ENCODE assay signal across 8 cellular contexts in genomic region chr1:6489799-6490180, GRCh38. TPM values are rescaled to one million over a fixed set of nuclear protein-coding genes. Genes with fewer than 3 reads are reported as not detected.
DNase-seq lines count a peak whose midpoint lies in the region; ATAC-seq and TF ChIP-seq lines count a peak whose summit lies in the region.

No MANE protein-coding gene starts in this region.

- H3K4me1 Mint-ChIP-seq in activated naive CD4-positive, alpha-beta T cell treated with anti-CD3 and anti-CD28 coated beads, Interleukin-2, amount 10 ng/mL, durations not matched to agents 7 days and 5 days, result peaks cover 35% of the 10 kb centered on the region

- no CpG with 5 or more reads among the region's 21 CpGs for WGBS in trophoblast cell (ENCODE audit: extremely low coverage, insufficient coverage, insufficient read length)
- WGBS in transverse colon (ENCODE audit: low coverage in 1 of 2), 2 donors, result 25% methylated on average over 9 of the region's 21 CpGs; no CpG with 5 or more reads in 1 of the 2 donors

- peak overlapping the region; percentile 70 for H2BK5ac ChIP-seq in trophoblast cell (ENCODE audit: low read depth, low read length, poor library complexity)

- H3K79me1 ChIP-seq in trophoblast cell (ENCODE audit: low read length), result peaks cover 37% of the 10 kb centered on the region

- TF ChIP-seq POLR2A in transverse colon (IDR thresholded peaks at IDR 0.05), result no peak

- H3K9me3 Mint-ChIP-seq in activated naive CD4-positive, alpha-beta T cell treated with anti-CD3 and anti-CD28 coated beads, Interleukin-2, amount 10 ng/mL, durations not matched to agents 7 days and 5 days, result no peaks in the 10 kb centered on the region

- peak overlapping the region; percentile 74 for H3K4me3 Mint-ChIP-seq in activated naive CD4-positive, alpha-beta T cell treated with anti-CD3 and anti-CD28 coated beads, Interleukin-2, amount 10 ng/mL, durations not matched to agents 7 days and 5 days

- peak overlapping the region; percentile 82 for H3K27ac Mint-ChIP-seq in activated naive CD4-positive, alpha-beta T cell treated with anti-CD3 and anti-CD28 coated beads, Interleukin-2, amount 10 ng/mL, durations not matched to agents 7 days and 5 days

- H2BK120ac ChIP-seq in trophoblast cell (ENCODE audit: insufficient read depth, low read length, poor library complexity), result peak overlapping the region; percentile 94

- H3K79me2 ChIP-seq in trophoblast cell (ENCODE audit: control insufficient read depth, insufficient read depth, low read length, poor library complexity), result peaks cover 17% of the 10 kb centered on the region

- H4K91ac ChIP-seq in trophoblast cell (ENCODE audit: low read depth, low read length), result peak overlapping the region; percentile 97

- H3K4me3 ChIP-seq in BJ (ENCODE audit: low read depth, low read length), result peak overlapping the region; percentile 58
- H3K4me3 ChIP-seq in Jurkat, Clone E6-1 (ENCODE audit: low read length), result peak overlapping the region; percentile 80
- peak overlapping the region; percentile 75 for H3K4me3 ChIP-seq in trophoblast cell (ENCODE audit: low read depth, low read length)
- H3K4me3 ChIP-seq in transverse colon, result peak overlapping the region; percentile 51 to 90 (median 60)

- peak overlapping the region; percentile 94 for H3K27ac ChIP-seq in trophoblast cell (ENCODE audit: low read depth, low read length)
- peak overlapping the region; percentile 75 to 87 (median 80) for H3K27ac ChIP-seq in transverse colon

- intact Hi-C loops in Right ventricle myocardium inferior (cut with DNase I), result loop anchor here (2.0 to 5.0 kb wide), 2 partner anchors 33 to 158 kb away; no protein-coding TSS in a partner anchor
- intact Hi-C loops in transverse colon (cut with DNase I; ENCODE audit: low total_unique reads), result no loop called here

- peaks cover 32% of the 10 kb centered on the region for H3K27me3 Mint-ChIP-seq in activated naive CD4-positive, alpha-beta T cell treated with anti-CD3 and anti-CD28 coated beads, Interleukin-2, amount 10 ng/mL, durations not matched to agents 7 days and 5 days

- TF ChIP-seq EP300 in transverse colon (IDR thresholded peaks at IDR 0.05; ENCODE audit: low read depth), result no peak

- H3K4me1 ChIP-seq in trophoblast cell (ENCODE audit: control insufficient read depth in 1 of 2, insufficient read depth in 2 of 2, low read length in 2 of 2), result peaks cover 30 to 32% of the 10 kb centered on the region in 2 experiments
- H3K4me1 ChIP-seq in transverse colon, result peaks cover 7 to 49% (median 40%) of the 10 kb centered on the region in 4 donors

- peak overlapping the region; percentile 17 for H2BK12ac ChIP-seq in trophoblast cell (ENCODE audit: low read length)

- H4K8ac ChIP-seq in trophoblast cell (ENCODE audit: low read depth, low read length), result peak overlapping the region; percentile 92

- DNase-seq in BJ (ENCODE audit: low read depth), result no peak
- DNase-seq in Jurkat, Clone E6-1 (ENCODE audit: low read depth, low spot score), result peak; percentile 49
- DNase-seq in SK-MEL-5 (ENCODE audit: low read depth, low spot score), result peak; percentile 69
- DNase-seq in activated naive CD4-positive, alpha-beta T cell treated with anti-CD3 and anti-CD28 coated beads, Interleukin-2, amount 10 ng/mL, durations not matched to agents 7 days and 5 days, result peak; percentile 85
- peak; percentile 83 for DNase-seq in Right ventricle myocardium inferior (ENCODE audit: missing footprints)
- DNase-seq in trophoblast cell, result peak; percentile 70 to 82
- DNase-seq in transverse colon, result peak; percentile 85

- H3K9me3 ChIP-seq in trophoblast cell (ENCODE audit: insufficient read depth, low read depth, low read length) (peaks cover 2% of the 10 kb centered on the region), transverse colon (no peaks in the 10 kb centered on the region)

- H2AFZ ChIP-seq in trophoblast cell (ENCODE audit: insufficient read depth, low read length, poor library complexity), result peak overlapping the region; percentile 82

- in situ Hi-C loops in SK-MEL-5 (cut with HindIII; ENCODE audit: low pct_unique_long_range_greater_than_20kb, low sequenced_read_pairs), result no loop called here
- in situ Hi-C loops in transverse colon (cut with MboI; ENCODE audit: low pct_ligation_motif_present in 1 of 4, low pct_unique_long_range_greater_than_20kb in 1 of 4, low sequenced_read_pairs in 3 of 4), result loop anchor here (10.0 to 25.0 kb wide), 2 partner anchors 148 to 155 kb away; no protein-coding TSS in a partner anchor

- POLR2A ChIA-PET in BJ (lab: Charles Lee), result no interaction called here

- CTCF ChIA-PET in BJ (lab: Yijun Ruan, JAX), result interaction anchor here (0.7 to 8.1 kb wide), 19 partner anchors 9 to 173 kb away, joined by 3 to 124 read pairs (median 5); partner anchors contain the start of genes HES2 and ZBTB48
- CTCF ChIA-PET in activated naive CD4-positive, alpha-beta T cell treated with anti-CD3 and anti-CD28 coated beads, Interleukin-2, amount 10 ng/mL, durations not matched to agents 7 days and 5 days (lab: Charles Lee), result interaction anchor here (0.7 to 4.0 kb wide), 17 partner anchors 9 to 243 kb away, joined by 3 to 18 read pairs (median 5); partner anchors contain the start of genes KLHL21 and TNFRSF25

- H3K36me3 ChIP-seq in BJ (ENCODE audit: control insufficient read depth, insufficient read depth, low read length) (no peaks in the 10 kb centered on the region), trophoblast cell (ENCODE audit: control insufficient read depth in 1 of 2, insufficient read depth in 2 of 2, low read length in 2 of 2) (peaks cover 14 to 15% of the 10 kb centered on the region in 2 experiments), transverse colon (no peaks in the 10 kb centered on the region)

- peak overlapping the region; percentile 83 for H3K18ac ChIP-seq in trophoblast cell (ENCODE audit: low read length)

- ATAC-seq in GM19351 (IDR thresholded peaks at IDR 0.05; ENCODE audit: unreplicated experiment), result peak; percentile 42
- ATAC-seq in Right ventricle myocardium inferior, result peak; percentile 53

- peak overlapping the region; percentile 83 for H3K14ac ChIP-seq in trophoblast cell (ENCODE audit: low read length)

- no peak overlapping the region for H3K23ac ChIP-seq in trophoblast cell (ENCODE audit: low read length)

- H3K27me3 ChIP-seq in BJ (ENCODE audit: control insufficient read depth, insufficient read depth, low read length) (no peaks in the 10 kb centered on the region), trophoblast cell (ENCODE audit: insufficient read depth, low read length) (no peaks in the 10 kb centered on the region), transverse colon (peaks cover 16% of the 10 kb centered on the region)

- H3K4me2 ChIP-seq in trophoblast cell (ENCODE audit: low read length), result peak overlapping the region; percentile 91

- no peaks in the 10 kb centered on the region for H3K36me3 Mint-ChIP-seq in activated naive CD4-positive, alpha-beta T cell treated with anti-CD3 and anti-CD28 coated beads, Interleukin-2, amount 10 ng/mL, durations not matched to agents 7 days and 5 days

- H2AK5ac ChIP-seq in trophoblast cell (ENCODE audit: low read length), result peak overlapping the region; percentile 78

- TF ChIP-seq CTCF in BJ (IDR thresholded peaks at IDR 0.05; ENCODE audit: insufficient read depth, low read depth, low read length) (peak; percentile 97), transverse colon (IDR thresholded peaks at IDR 0.05) (peak; percentile 92 to 97 (median 96))

- H4K12ac ChIP-seq in trophoblast cell (ENCODE audit: low read depth, low read length), result peak overlapping the region; percentile 68

- H3K9ac ChIP-seq in trophoblast cell (ENCODE audit: low read length), result peak overlapping the region; percentile 84

- H3K4ac ChIP-seq in trophoblast cell (ENCODE audit: low read depth, low read length), result peak overlapping the region; percentile 84

RNA-seq across cellular contexts. Expression of gene PLEKHG5, which starts 1.7 kb away (rescaled TPM):
- 3.2 and 4.3 TPM in 2 replicates for polyA plus RNA-seq in BJ (2011; rRNA removed)
- polyA minus RNA-seq in BJ (2011; rRNA and poly(A)+ RNA removed), result 2.5 and 3.6 TPM in 2 replicates
- polyA plus RNA-seq in Jurkat, Clone E6-1 (2012; ENCODE audit: insufficient read depth, insufficient read length), result 3.3 TPM
- total RNA-seq in SK-MEL-5 (2014; rRNA removed; shearing (Covaris generic)), result 1.7 and 2.7 TPM in 2 replicates
- polyA plus RNA-seq in SK-MEL-5 (2015; cell fraction: cytosol; rRNA removed), result 2.6 TPM in 2 replicates
- polyA plus RNA-seq in SK-MEL-5 (2015; cell fraction: nucleus; rRNA removed), result 11.4 and 15.0 TPM in 2 replicates
- 16.8 TPM for total RNA-seq in Right ventricle myocardium inferior
- polyA plus RNA-seq in trophoblast cell (2013), result 31.1 and 31.3 TPM in 2 replicates
- 10 to 100 TPM; 17.9 to 42.7 (median 37.1) TPM for total RNA-seq in transverse colon

RNA-seq across cellular contexts. Expression of gene TNFRSF25, which starts 23.8 kb away (rescaled TPM):
- 2.3 and 3.3 TPM in 2 replicates for polyA plus RNA-seq in BJ (2011; rRNA removed)
- 0.85 and 0.93 TPM in 2 replicates for polyA minus RNA-seq in BJ (2011; rRNA and poly(A)+ RNA removed)
- 1.8 TPM for polyA plus RNA-seq in Jurkat, Clone E6-1 (2012; ENCODE audit: insufficient read depth, insufficient read length)
- total RNA-seq in SK-MEL-5 (2014; rRNA removed; shearing (Covaris generic)), result 0.96 and 1.2 TPM in 2 replicates
- polyA plus RNA-seq in SK-MEL-5 (2015; cell fraction: cytosol; rRNA removed), result 0.73 and 0.93 TPM in 2 replicates
- polyA plus RNA-seq in SK-MEL-5 (2015; cell fraction: nucleus; rRNA removed), result 22.6 and 55.1 TPM in 2 replicates
- 11.4 TPM for total RNA-seq in Right ventricle myocardium inferior
- polyA plus RNA-seq in trophoblast cell (2013), result 22.6 and 23.0 TPM in 2 replicates
- 10 to 100 TPM; 38.9 to 55.3 (median 45.0) TPM for total RNA-seq in transverse colon
